8 cellular contexts compared by ENCODE assay signal in the genomic region with DNA sequence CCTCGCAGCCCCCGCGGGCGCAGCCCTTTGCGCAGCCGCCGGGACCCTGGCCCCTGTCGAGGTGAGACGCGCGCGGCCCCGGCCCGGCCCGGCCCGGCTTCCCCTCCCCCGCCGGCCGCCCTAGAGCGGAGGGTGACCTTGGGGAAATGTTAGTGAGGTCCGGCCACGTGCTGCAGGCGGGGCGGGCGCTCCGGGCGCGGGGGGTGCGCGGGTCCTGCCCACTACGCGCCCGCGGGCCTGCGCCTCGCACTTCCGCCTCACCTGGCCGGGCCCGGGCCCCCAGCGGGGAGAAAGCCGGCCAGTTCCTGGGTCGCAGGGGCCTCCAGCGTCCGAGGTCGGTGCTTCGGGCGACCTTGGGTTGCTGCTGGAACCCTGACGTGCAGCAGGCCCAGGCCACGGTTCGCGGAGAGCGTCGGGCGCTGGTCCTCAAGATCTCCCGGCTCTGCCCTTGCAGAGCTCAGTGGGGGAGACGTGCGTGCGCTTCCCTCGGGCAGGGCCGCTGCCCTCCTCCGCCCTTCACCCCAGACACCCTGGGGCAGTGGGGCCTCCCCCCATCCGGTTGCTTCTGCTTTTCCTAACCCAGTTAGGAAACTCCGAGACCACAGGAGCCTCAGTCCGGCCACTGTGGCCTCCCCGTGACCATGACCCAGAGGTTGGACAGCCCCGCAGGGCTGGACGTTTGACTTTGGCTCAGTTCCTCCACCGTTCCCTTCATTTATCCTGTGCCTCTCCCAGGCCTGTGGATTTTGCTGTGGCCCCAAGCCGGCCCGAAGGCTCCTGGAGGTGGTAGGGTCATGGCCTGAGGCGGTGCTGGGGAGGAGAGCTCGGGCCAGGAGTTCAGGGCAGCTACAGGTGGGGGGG. TPM values are rescaled to one million over a fixed set of nuclear protein-coding genes. Genes with fewer than 3 reads are reported as not detected.
DNase-seq lines count a peak whose midpoint lies in the region; ATAC-seq and TF ChIP-seq lines count a peak whose summit lies in the region.

No MANE protein-coding gene starts in this region.

- WGBS in tibial nerve, 2 donors = 12 to 21% methylated on average over 16 to 19 of the region's 72 CpGs

- H3K9me3 ChIP-seq in SU-DHL-6 (ENCODE audit: insufficient read depth, low read length) (no peaks in the 10 kb centered on the region), tibial nerve (no peaks in the 10 kb centered on the region)

- peaks cover 26% of the 10 kb centered on the region for H3F3A ChIP-seq in SU-DHL-6 (ENCODE audit: insufficient read depth)

- H3K4me2 ChIP-seq in SU-DHL-6 (ENCODE audit: low read depth, low read length, poor library complexity, severe bottlenecking) = peak overlapping the region; percentile 65

- intact Hi-C loops in dorsolateral prefrontal cortex (cut with DNase I) = no loop called here

- TF ChIP-seq EP300 in tibial nerve (IDR thresholded peaks at IDR 0.05) = no peak

- no peaks in the 10 kb centered on the region for H3K36me3 ChIP-seq in SU-DHL-6 (ENCODE audit: low read length)
- peaks cover 0 to 6% (median 0%) of the 10 kb centered on the region in 3 donors for H3K36me3 ChIP-seq in tibial nerve

- no peak for TF ChIP-seq CTCF in SU-DHL-6 (IDR thresholded peaks at IDR 0.05; ENCODE audit: insufficient read depth, low read length, poor library complexity, severe bottlenecking)
- no peak for TF ChIP-seq CTCF in dorsolateral prefrontal cortex (IDR thresholded peaks at IDR 0.05 in 54 of 56, conservative IDR thresholded peaks at IDR 0.05 in 2 of 56; ENCODE audit: low read depth in 1 of 56, partially characterized antibody in 56 of 56)
- TF ChIP-seq CTCF in tibial nerve (IDR thresholded peaks at IDR 0.05) = no peak

- H3K9me2 ChIP-seq in SU-DHL-6 (replicated peaks; ENCODE audit: insufficient read depth, low read length) = no peaks in the 10 kb centered on the region

- no peak for TF ChIP-seq POLR2A in tibial nerve (IDR thresholded peaks at IDR 0.05)

- peak overlapping the region; percentile 70 for H3K9ac ChIP-seq in SU-DHL-6 (ENCODE audit: low read length)

- H3K4me3 ChIP-seq in SU-DHL-6 (ENCODE audit: insufficient read depth, low read length, poor library complexity, severe bottlenecking) = peak overlapping the region; percentile 80
- H3K4me3 ChIP-seq in dorsolateral prefrontal cortex = peak overlapping the region; percentile 55 to 91 (median 76)
- peak overlapping the region; percentile 58 to 91 (median 80) for H3K4me3 ChIP-seq in tibial nerve

- peak; percentile 83 to 85 for DNase-seq in AML-193 (lab: John Stamatoyannopoulos, UW)
- peak in 1 of 10 donors; percentile 68 for DNase-seq in dorsolateral prefrontal cortex
- DNase-seq in midbrain (lab: John Stamatoyannopoulos, UW) = peak; percentile 39
- no peak for DNase-seq in tibial nerve (ENCODE audit: low spot score in 2 of 2)
- DNase-seq in cerebellar cortex (ENCODE audit: low spot score) = no peak

- H3K27me3 ChIP-seq in SU-DHL-6 (ENCODE audit: low read length) = no peaks in the 10 kb centered on the region
- no peaks in the 10 kb centered on the region for H3K27me3 ChIP-seq in dorsolateral prefrontal cortex
- no peaks in the 10 kb centered on the region for H3K27me3 ChIP-seq in tibial nerve

- ATAC-seq in GM18907 (IDR thresholded peaks at IDR 0.05; ENCODE audit: unreplicated experiment) = peak; percentile 36
- ATAC-seq in HG03354 (IDR thresholded peaks at IDR 0.05; ENCODE audit: poor library complexity, severe bottlenecking, unreplicated experiment) = peak; percentile 41

- H3K27ac ChIP-seq in SU-DHL-6 (ENCODE audit: low read depth, low read length) = peak overlapping the region; percentile 74
- H3K27ac ChIP-seq in dorsolateral prefrontal cortex = peak overlapping the region; percentile 8 to 95 (median 82)
- H3K27ac ChIP-seq in tibial nerve = peak overlapping the region; percentile 77 to 86 (median 82)

- no peaks in the 10 kb centered on the region for H4K20me1 ChIP-seq in SU-DHL-6 (ENCODE audit: low read depth, low read length)

- no peak overlapping the region for H2AFZ ChIP-seq in SU-DHL-6 (ENCODE audit: low read depth, low read length, severe bottlenecking)

- H3K4me1 ChIP-seq in tibial nerve = peaks cover 0 to 58% (median 28%) of the 10 kb centered on the region in 4 donors

- peaks cover 13% of the 10 kb centered on the region for H3K79me2 ChIP-seq in SU-DHL-6 (ENCODE audit: insufficient read depth, low read length)

RNA-seq across cellular contexts. Expression of a gene that starts 0.8 kb away (rescaled TPM):
- total RNA-seq in dorsolateral prefrontal cortex (10 to 100 TPM; 24.1 to 97.3 (median 38.0) TPM), tibial nerve (10 to 100 TPM; 20.8 to 37.7 (median 32.4) TPM)

RNA-seq across cellular contexts. Expression of a gene that starts 6.3 kb away (rescaled TPM):
- total RNA-seq in dorsolateral prefrontal cortex (100 to 1,000 TPM in 17 of 120 experiments, 10 to 100 TPM in 103; 51.9 to 123 (median 84.4) TPM), tibial nerve (100 to 1,000 TPM; 147 to 204 (median 176) TPM)

RNA-seq across cellular contexts. Expression of a gene that starts 6.7 kb away (rescaled TPM):
- total RNA-seq in dorsolateral prefrontal cortex = 10 to 100 TPM; 12.5 to 50.4 (median 25.7) TPM
- total RNA-seq in tibial nerve = 10 to 100 TPM; 26.9 to 83.7 (median 54.1) TPM

RNA-seq across cellular contexts. Expression of a gene that starts 11.6 kb away (rescaled TPM):
- total RNA-seq in dorsolateral prefrontal cortex (10 to 100 TPM in 3 of 120 experiments, 1 to 10 TPM in 117; 1.2 to 14.8 (median 4.0) TPM), tibial nerve (1 to 10 TPM in 3 of 4 donors, under 1 TPM in 1; 0.66 to 3.9 (median 1.8) TPM)

RNA-seq across cellular contexts. Expression of a gene that starts 25.5 kb away (rescaled TPM):
- total RNA-seq in dorsolateral prefrontal cortex (100 to 1,000 TPM in 63 of 120 experiments, 10 to 100 TPM in 57; 69.8 to 145 (median 101) TPM), tibial nerve (100 to 1,000 TPM in 3 of 4 donors, 10 to 100 TPM in 1; 68.6 to 188 (median 106) TPM)

Comparison
In these comparisons a context has a peak if more than half of its experiments do, and no peak if none do; other contexts are left out.
1. DNase-seq: peak in AML-193 (2 of 2) and midbrain (single experiment); none in tibial nerve (0 of 2) and cerebellar cortex (single experiment).
2. Peak in every context shown above with its lines, with median percentiles within 50 percentile points of each other: H3K27ac ChIP-seq and H3K4me3 ChIP-seq.